In the genomic region with DNA sequence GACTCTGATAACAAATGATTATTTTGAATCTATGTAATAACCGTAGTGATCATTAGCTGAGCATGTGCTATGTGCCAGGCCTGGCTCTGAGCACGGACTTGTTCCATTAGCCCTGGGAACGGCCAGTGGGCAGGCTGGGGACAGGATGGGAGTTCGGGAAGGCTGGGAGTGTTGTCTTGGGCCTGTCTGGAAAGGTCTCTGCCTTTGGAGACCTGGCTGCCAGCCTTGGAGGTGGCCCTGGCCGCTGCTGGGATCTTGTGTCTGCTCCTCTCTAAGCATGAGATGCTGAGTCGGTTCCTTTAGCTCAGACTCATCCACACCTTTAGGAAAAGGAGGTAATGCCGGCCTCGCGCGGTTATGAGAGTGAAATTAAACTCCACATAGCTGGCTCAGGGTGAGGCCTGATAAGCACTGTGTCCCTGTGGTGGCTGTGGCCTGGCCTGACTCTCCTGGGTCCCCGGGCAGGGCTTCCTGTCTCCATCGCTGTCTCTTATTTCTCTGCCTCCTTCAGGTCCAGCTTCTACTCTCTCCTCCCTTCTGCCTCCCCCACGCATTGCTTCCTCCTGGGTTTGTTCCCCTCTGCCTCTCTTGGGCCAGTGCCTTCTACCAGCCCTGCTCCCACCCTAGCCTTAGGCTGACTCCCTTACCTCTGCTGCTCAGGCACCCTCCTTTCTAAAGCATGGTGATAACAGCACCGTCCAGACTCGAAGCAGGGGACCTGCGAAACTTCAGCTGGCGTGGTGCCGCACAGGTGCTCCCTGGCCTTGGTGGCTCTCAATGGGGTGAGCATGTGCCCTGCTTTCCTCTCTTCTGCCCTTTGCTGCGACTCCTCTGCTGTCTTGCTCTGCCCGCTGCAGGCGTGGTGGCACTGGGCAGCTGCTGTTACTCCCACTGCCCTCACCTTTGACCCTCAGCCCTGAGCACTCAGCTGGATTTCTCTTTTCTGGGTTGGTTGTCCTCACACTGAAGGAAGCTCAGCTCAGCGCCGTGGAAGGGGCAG, we compare ENCODE assay signal across 11 cellular contexts. TPM values are rescaled to one million over a fixed set of nuclear protein-coding genes. Genes with fewer than 3 reads are reported as not detected.
DNase-seq lines count a peak whose midpoint lies in the region; ATAC-seq and TF ChIP-seq lines count a peak whose summit lies in the region.
"Had no signal": no experiment of that assay in that cellular context is flagged by ENCODE, and none has a peak within 500 bp of the region (broad histone marks: within the 10 kb centered on the region; RNA-seq: fewer than 3 reads in every experiment).

No MANE protein-coding gene starts in this region.

- peaks cover 98% of the 10 kb centered on the region for H3K4me1 Mint-ChIP-seq in activated naive CD4-positive, alpha-beta T cell treated with anti-CD3 and anti-CD28 coated beads, Interleukin-2, amount 10 ng/mL, durations not matched to agents 7 days and 5 days
- peaks cover 69% of the 10 kb centered on the region for H3K4me1 Mint-ChIP-seq in T-helper 17 cell

- DNase-seq in activated naive CD4-positive, alpha-beta T cell treated with anti-CD3 and anti-CD28 coated beads, Interleukin-2, amount 10 ng/mL, durations not matched to agents 7 days and 5 days = peak; percentile 47
- DNase-seq in activated naive CD4-positive, alpha-beta T cell treated with Interleukin-2 at 50 U/mL for 16 hours = no peak
- no peak for DNase-seq in T-helper 17 cell
- DNase-seq in left ventricle myocardium superior = peak; percentile 30
- DNase-seq in upper lobe of left lung = peak in 1 of 2 donors; percentile 59
- no peak for DNase-seq in iPS-NIHi11 (ENCODE audit: low spot score)
- DNase-seq in ureter (ENCODE audit: low spot score) = no peak
- DNase-seq: NCI-H2171 had no signal

- ATAC-seq in T-helper 17 cell (no peak), left ventricle myocardium superior (peak; percentile 41), upper lobe of left lung (ENCODE audit: low FRiP score in 2 of 2) (no peak), GM18870 (IDR thresholded peaks at IDR 0.05; ENCODE audit: unreplicated experiment) (no peak)
- ATAC-seq: sciatic nerve had no signal

- H3K36me3 Mint-ChIP-seq in activated naive CD4-positive, alpha-beta T cell treated with anti-CD3 and anti-CD28 coated beads, Interleukin-2, amount 10 ng/mL, durations not matched to agents 7 days and 5 days = peaks cover 43% of the 10 kb centered on the region
- peaks cover 2% of the 10 kb centered on the region for H3K36me3 Mint-ChIP-seq in T-helper 17 cell (ENCODE audit: low read depth)

- peak overlapping the region in 3 of 4 donors; percentile 14 to 32 (median 21) for H3K27ac ChIP-seq in upper lobe of left lung

- no peak overlapping the region for H3K4me3 Mint-ChIP-seq in activated naive CD4-positive, alpha-beta T cell treated with anti-CD3 and anti-CD28 coated beads, Interleukin-2, amount 10 ng/mL, durations not matched to agents 7 days and 5 days
- H3K4me3 Mint-ChIP-seq in T-helper 17 cell = peak overlapping the region; percentile 95
- H3K4me3 Mint-ChIP-seq: dendritic cell treated with granulocyte-macrophage colony-stimulating factor and Interleukin-4, amounts not matched to agents 40 ng/mL and 50 ng/mL, for 4 days had no signal

- no peaks in the 10 kb centered on the region for H3K27me3 Mint-ChIP-seq in activated naive CD4-positive, alpha-beta T cell treated with anti-CD3 and anti-CD28 coated beads, Interleukin-2, amount 10 ng/mL, durations not matched to agents 7 days and 5 days
- no peaks in the 10 kb centered on the region for H3K27me3 Mint-ChIP-seq in T-helper 17 cell
- H3K27me3 Mint-ChIP-seq: dendritic cell treated with granulocyte-macrophage colony-stimulating factor and Interleukin-4, amounts not matched to agents 40 ng/mL and 50 ng/mL, for 4 days had no signal

- H3K9me3 ChIP-seq in T-helper 17 cell (ENCODE audit: control insufficient read depth, low read length, poor library complexity, severe bottlenecking) (no peaks in the 10 kb centered on the region), upper lobe of left lung (no peaks in the 10 kb centered on the region)

- CTCF ChIA-PET in activated naive CD4-positive, alpha-beta T cell treated with anti-CD3 and anti-CD28 coated beads, Interleukin-2, amount 10 ng/mL, durations not matched to agents 7 days and 5 days (lab: Charles Lee) = interaction anchor here (0.6 to 1.5 kb wide), 6 partner anchors 8 to 261 kb away, joined by 3 to 12 read pairs (median 3); no protein-coding TSS in a partner anchor

- H3K9me3 Mint-ChIP-seq in activated naive CD4-positive, alpha-beta T cell treated with anti-CD3 and anti-CD28 coated beads, Interleukin-2, amount 10 ng/mL, durations not matched to agents 7 days and 5 days = no peaks in the 10 kb centered on the region
- H3K9me3 Mint-ChIP-seq: dendritic cell treated with granulocyte-macrophage colony-stimulating factor and Interleukin-4, amounts not matched to agents 40 ng/mL and 50 ng/mL, for 4 days had no signal

- no peak overlapping the region for H3K4me3 ChIP-seq in upper lobe of left lung

- TF ChIP-seq POLR2A in upper lobe of left lung (IDR thresholded peaks at IDR 0.05) = no peak

- no peaks in the 10 kb centered on the region for H3K36me3 ChIP-seq in upper lobe of left lung

- TF ChIP-seq EP300 in upper lobe of left lung (IDR thresholded peaks at IDR 0.05) = no peak

- peak overlapping the region; percentile 81 for H3K27ac Mint-ChIP-seq in activated naive CD4-positive, alpha-beta T cell treated with anti-CD3 and anti-CD28 coated beads, Interleukin-2, amount 10 ng/mL, durations not matched to agents 7 days and 5 days
- H3K27ac Mint-ChIP-seq in T-helper 17 cell = peak overlapping the region; percentile 96
- H3K27ac Mint-ChIP-seq: dendritic cell treated with granulocyte-macrophage colony-stimulating factor and Interleukin-4, amounts not matched to agents 40 ng/mL and 50 ng/mL, for 4 days had no signal

- intact Hi-C loops in left ventricle myocardium superior (cut with micrococcal nuclease) = no loop called here

- H3K4me1 ChIP-seq in upper lobe of left lung = peaks cover 27 to 55% (median 30%) of the 10 kb centered on the region in 4 donors

- H3K27me3 ChIP-seq in upper lobe of left lung = no peaks in the 10 kb centered on the region

- no peak for TF ChIP-seq CTCF in upper lobe of left lung (IDR thresholded peaks at IDR 0.05)

- 77 to 86% methylated on average over 20 to 23 of the region's 23 CpGs for WGBS in upper lobe of left lung, 2 donors

RNA-seq across cellular contexts. Expression of gene NCK2, which starts 41.8 kb away (rescaled TPM):
- total RNA-seq in T-helper 17 cell = 100 to 1,000 TPM; 114 to 151 TPM
- 39.9 TPM for total RNA-seq in left ventricle myocardium superior
- total RNA-seq in upper lobe of left lung = 10 to 100 TPM; 29.3 to 48.6 (median 37.9) TPM
- total RNA-seq in ureter = 40.9 TPM

Comparison
In these comparisons a context has a peak if more than half of its experiments do, and no peak if none do; other contexts are left out.
1. DNase-seq: peak in activated naive CD4-positive, alpha-beta T cell treated with anti-CD3 and anti-CD28 coated beads, Interleukin-2, amount 10 ng/mL, durations not matched to agents 7 days and 5 days (single experiment) and left ventricle myocardium superior (single experiment); none in activated naive CD4-positive, alpha-beta T cell treated with Interleukin-2 at 50 U/mL for 16 hours (single experiment), T-helper 17 cell (0 of 3), iPS-NIHi11 (single experiment) and ureter (single experiment).